Comparison of ENCODE assay signal across 11 cellular contexts in the genomic region with DNA sequence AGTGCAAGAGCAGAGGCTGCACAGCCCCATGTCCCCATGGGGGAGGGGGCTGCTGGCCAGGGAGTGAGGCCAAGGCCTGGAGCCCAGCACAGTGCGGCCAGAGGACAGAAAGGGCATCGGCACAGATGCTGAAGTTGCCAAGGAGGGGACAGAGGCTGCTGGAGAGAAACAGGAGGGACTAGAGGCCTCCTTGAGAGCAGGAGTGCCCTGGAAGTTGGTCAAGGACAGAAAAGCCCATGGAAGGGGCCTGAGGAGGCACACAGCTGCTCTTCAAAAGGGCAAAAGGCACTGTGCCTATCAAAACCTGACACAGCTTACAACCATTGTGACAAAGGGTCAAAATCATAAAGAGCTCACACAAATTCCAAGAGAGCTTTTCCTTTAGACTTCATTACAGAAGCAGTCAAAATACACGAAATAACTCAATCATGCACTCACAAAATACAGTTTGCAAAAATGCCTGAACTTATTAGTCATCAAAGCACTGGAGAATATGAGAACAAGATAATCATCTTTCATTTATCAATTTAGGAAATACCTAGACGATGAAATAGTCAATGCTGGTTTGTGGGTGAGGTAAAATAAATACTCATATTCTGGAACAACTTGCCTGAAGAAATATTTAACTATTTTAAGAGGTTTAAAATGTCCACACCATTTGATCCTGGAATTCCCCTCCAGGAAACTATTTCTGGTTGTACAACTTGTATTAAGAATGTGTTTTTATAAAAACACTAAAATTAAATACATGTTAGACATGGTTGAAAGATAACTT.
A peak's percentile ranks its signal among the peaks of the same experiment; 100 is the strongest.
DNase-seq lines count a peak whose midpoint lies in the region; ATAC-seq lines count a peak whose summit lies in the region.
"Had no signal": no experiment of that assay in that cellular context is flagged by ENCODE, and none has a peak within 500 bp of the region (broad histone marks: within the 10 kb centered on the region; RNA-seq: fewer than 3 reads in every experiment).

No MANE protein-coding gene starts in this region.

- ATAC-seq in HG02610 (IDR thresholded peaks at IDR 0.05; ENCODE audit: unreplicated experiment) (no peak), HG03025 (IDR thresholded peaks at IDR 0.05; ENCODE audit: low FRiP score, unreplicated experiment) (no peak), HG03095 (IDR thresholded peaks at IDR 0.05; ENCODE audit: unreplicated experiment) (no peak), HG02642 (IDR thresholded peaks at IDR 0.05; ENCODE audit: poor library complexity, unreplicated experiment) (no peak)
- ATAC-seq: stimulated activated naive CD8-positive, alpha-beta T cell treated with anti-CD3 and anti-CD28 coated beads, Interleukin-15, Interleukin-2, amounts not matched to agents 100 U/mL and 50 U/mL, for 24 hours had no signal

- peak overlapping the region; percentile 28 for H3K27ac ChIP-seq in skeletal muscle tissue (ENCODE audit: low read depth, low read length)
- H3K27ac ChIP-seq: psoas muscle had no signal

- peaks cover 48 to 79% (median 77%) of the 10 kb centered on the region in 3 donors for H3K36me3 ChIP-seq in skeletal muscle tissue (ENCODE audit: control insufficient read depth in 3 of 3, insufficient read depth in 3 of 3, low read length in 3 of 3)

- peaks cover 2 to 4% (median 4%) of the 10 kb centered on the region in 3 donors for H3K4me1 ChIP-seq in skeletal muscle tissue (ENCODE audit: control insufficient read depth in 3 of 3, insufficient read depth in 3 of 3, low read length in 3 of 3)

- no peaks in the 10 kb centered on the region for H3K27me3 ChIP-seq in skeletal muscle tissue (ENCODE audit: control insufficient read depth in 3 of 3, insufficient read depth in 3 of 3, low read length in 3 of 3)

- H3K4me3 ChIP-seq in skeletal muscle tissue (ENCODE audit: low read length in 3 of 3) = no peak overlapping the region
- H3K4me3 ChIP-seq: psoas muscle had no signal

- no peak overlapping the region for H3K9ac ChIP-seq in skeletal muscle tissue (ENCODE audit: low read depth in 1 of 3, low read length in 3 of 3)

- DNase-seq in GM03348 (ENCODE audit: low spot score) (peak; percentile 84), SW480 (ENCODE audit: low spot score) (peak; percentile 11), glomerular endothelial cell (ENCODE audit: extremely low read depth, low read depth, low spot score) (peak; percentile 66)
- DNase-seq: NCI-H1694; psoas muscle; stimulated activated naive CD8-positive, alpha-beta T cell treated with anti-CD3 and anti-CD28 coated beads, Interleukin-15, Interleukin-2, amounts not matched to agents 100 U/mL and 50 U/mL, for 24 hours had no signal

- no peaks in the 10 kb centered on the region for H3K9me3 ChIP-seq in skeletal muscle tissue (ENCODE audit: control insufficient read depth in 3 of 3, low read length in 3 of 3)
- H3K9me3 ChIP-seq: psoas muscle had no signal

Comparison
In these comparisons a context has a peak if more than half of its experiments do, and no peak if none do; other contexts are left out.
1. DNase-seq: peak in every context shown above with its lines; median percentile 84 in GM03348; 66 in glomerular endothelial cell; 11 in SW480.